In the genomic region with DNA sequence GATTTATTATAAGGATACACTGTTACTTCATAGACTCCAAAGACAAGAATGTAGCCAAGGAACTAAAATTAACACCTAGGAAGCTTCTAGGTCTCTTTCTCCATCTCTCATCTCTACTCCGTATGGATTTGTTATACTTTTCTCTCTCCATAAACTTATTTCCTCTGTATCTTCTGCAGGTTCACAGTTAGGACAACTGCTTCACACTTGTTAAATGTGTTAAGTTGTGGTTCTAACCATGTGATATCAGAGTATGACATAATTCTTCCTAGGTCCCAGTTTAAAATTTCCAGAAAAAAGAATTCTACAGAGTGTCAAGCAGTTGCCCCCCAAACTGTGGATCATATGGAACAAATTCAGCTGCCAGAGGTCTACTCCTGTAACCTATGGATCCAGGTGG, we compare ENCODE assay signal across 6 cellular contexts.
"Had no signal": no experiment of that assay in that cellular context is flagged by ENCODE, and none has a peak within 500 bp of the region (broad histone marks: within the 10 kb centered on the region; RNA-seq: fewer than 3 reads in every experiment).

No MANE protein-coding gene starts in this region.

- H3K4me3 ChIP-seq: GM23248 had no signal

- DNase-seq: GM23248, H9, HCEC 1CT had no signal

- ATAC-seq: HepG2 had no signal

- H3K27ac ChIP-seq: GM23248, HL-60 had no signal

- H3K9me3 Mint-ChIP-seq: H9, IgD-negative memory B cell had no signal

- H3K27ac Mint-ChIP-seq: H9, IgD-negative memory B cell had no signal

- H3K4me3 Mint-ChIP-seq: H9, IgD-negative memory B cell had no signal

- H2AFZ ChIP-seq: GM23248 had no signal
